In genomic region chr20:31723282-31724078, GRCh38 we compare ENCODE assay signal across 1 cellular context.
TF ChIP-seq lines count a peak whose summit lies in the region.

No MANE protein-coding gene starts in this region.

TF ChIP-seq in HepG2, 621 proteins besides CTCF, POLR2A, EP300 and RAD21 (continues in another document):
- TF ChIP-seq ZBED4 (CRISPR knock-in tag; IDR thresholded peaks at IDR 0.05; ENCODE audit: borderline replicate concordance) (peak; percentile 57), ZNF776 (CRISPR knock-in tag; IDR thresholded peaks at IDR 0.05) (peak; percentile 97), HNRNPH1 (optimal IDR thresholded peaks at IDR 0.05; ENCODE audit: low read depth, low read length) (no peak), ZIK1 (CRISPR knock-in tag; IDR thresholded peaks at IDR 0.05; ENCODE audit: borderline replicate concordance, low read depth) (no peak), MYC (CRISPR knock-in tag; IDR thresholded peaks at IDR 0.05; ENCODE audit: borderline replicate concordance) (peak; percentile 93), PCBP1 (IDR thresholded peaks at IDR 0.05; ENCODE audit: borderline replicate concordance, low read depth, low read length) (peak; percentile 77; the same call in 1 of the 2 replicates), SPEN (CRISPR knock-in tag; IDR thresholded peaks at IDR 0.05; ENCODE audit: low read depth) (peak; percentile 89), ZNF83 (CRISPR knock-in tag; IDR thresholded peaks at IDR 0.05; ENCODE audit: borderline replicate concordance) (peak; percentile 89; the same call in 1 of the 2 replicates), ESRRA (CRISPR knock-in tag; IDR thresholded peaks at IDR 0.05; ENCODE audit: low read depth) (peak; percentile 56), NONO (IDR thresholded peaks at IDR 0.05) (no peak), NONO (CRISPR knock-in tag; conservative IDR thresholded peaks at IDR 0.05) (peak; percentile 97), SP1 (IDR thresholded peaks at IDR 0.05) (no peak), SP1 (CRISPR knock-in tag; IDR thresholded peaks at IDR 0.05) (peak; percentile 84), KDM1A (CRISPR knock-in tag; IDR thresholded peaks at IDR 0.05) (peak; percentile 66; the same call in 1 of the 2 replicates), MAFG (CRISPR knock-in tag; IDR thresholded peaks at IDR 0.05) (0 out of 2 replicates have a peak, but pooled peaks have one; percentile 55), ONECUT2 (CRISPR knock-in tag; IDR thresholded peaks at IDR 0.05) (no peak), DDIT3 (CRISPR knock-in tag; IDR thresholded peaks at IDR 0.05) (peak; percentile 79; the same call in 1 of the 2 replicates), PBX3 (CRISPR knock-in tag; IDR thresholded peaks at IDR 0.05; ENCODE audit: borderline replicate concordance) (peak; percentile 75; the same call in 1 of the 2 replicates), CREB3 (CRISPR knock-in tag; IDR thresholded peaks at IDR 0.05) (peak; percentile 85), ZNF879 (CRISPR knock-in tag; IDR thresholded peaks at IDR 0.05) (0 out of 2 replicates have a peak, but pooled peaks have one; percentile 94), ZNF557 (CRISPR knock-in tag; IDR thresholded peaks at IDR 0.05) (peak; percentile 71), CEBPZ (IDR thresholded peaks at IDR 0.05; ENCODE audit: low read length) (no peak), STAG1 (CRISPR knock-in tag; IDR thresholded peaks at IDR 0.05) (peak; percentile 99), TRAFD1 (CRISPR knock-in tag; IDR thresholded peaks at IDR 0.05; ENCODE audit: borderline replicate concordance) (peak; percentile 69; the same call in 1 of the 2 replicates), MNT (IDR thresholded peaks at IDR 0.05) (peak; percentile 2; the same call in 1 of the 2 replicates), HNRNPUL1 (IDR thresholded peaks at IDR 0.05; ENCODE audit: low read depth, low read length) (peak; percentile 94), ZFP41 (CRISPR knock-in tag; IDR thresholded peaks at IDR 0.05; ENCODE audit: borderline replicate concordance) (peak; percentile 92), ATM (IDR thresholded peaks at IDR 0.05; ENCODE audit: borderline replicate concordance) (no peak), ZBTB38 (CRISPR knock-in tag; IDR thresholded peaks at IDR 0.05) (peak; percentile 84), ZNF276 (CRISPR knock-in tag; IDR thresholded peaks at IDR 0.05; ENCODE audit: low read depth) (peak; percentile 92; the same call in 1 of the 2 replicates), TSC22D2 (CRISPR knock-in tag; IDR thresholded peaks at IDR 0.05; ENCODE audit: borderline replicate concordance) (no peak), MTERF4 (CRISPR knock-in tag; IDR thresholded peaks at IDR 0.05) (peak; percentile 97), ZBTB43 (CRISPR knock-in tag; conservative IDR thresholded peaks at IDR 0.05) (no peak; the same call in 1 of the 2 replicates), ZNF10 (CRISPR knock-in tag; IDR thresholded peaks at IDR 0.05; ENCODE audit: borderline replicate concordance, low read depth) (no peak)
